1 cellular context compared by ENCODE assay signal in genomic region chr4:1691737-1692373, GRCh38.
TF ChIP-seq lines count a peak whose summit lies in the region.

No MANE protein-coding gene starts in this region.

TF ChIP-seq in GM12878, 131 proteins besides CTCF, POLR2A, EP300 and RAD21:
- TF ChIP-seq SMARCA5 (IDR thresholded peaks at IDR 0.05) (no peak), POLR2AphosphoS5 (IDR thresholded peaks at IDR 0.05; ENCODE audit: low read length) (0 out of 2 replicates have a peak, but pooled peaks have one; percentile 59)
